In the genomic region with DNA sequence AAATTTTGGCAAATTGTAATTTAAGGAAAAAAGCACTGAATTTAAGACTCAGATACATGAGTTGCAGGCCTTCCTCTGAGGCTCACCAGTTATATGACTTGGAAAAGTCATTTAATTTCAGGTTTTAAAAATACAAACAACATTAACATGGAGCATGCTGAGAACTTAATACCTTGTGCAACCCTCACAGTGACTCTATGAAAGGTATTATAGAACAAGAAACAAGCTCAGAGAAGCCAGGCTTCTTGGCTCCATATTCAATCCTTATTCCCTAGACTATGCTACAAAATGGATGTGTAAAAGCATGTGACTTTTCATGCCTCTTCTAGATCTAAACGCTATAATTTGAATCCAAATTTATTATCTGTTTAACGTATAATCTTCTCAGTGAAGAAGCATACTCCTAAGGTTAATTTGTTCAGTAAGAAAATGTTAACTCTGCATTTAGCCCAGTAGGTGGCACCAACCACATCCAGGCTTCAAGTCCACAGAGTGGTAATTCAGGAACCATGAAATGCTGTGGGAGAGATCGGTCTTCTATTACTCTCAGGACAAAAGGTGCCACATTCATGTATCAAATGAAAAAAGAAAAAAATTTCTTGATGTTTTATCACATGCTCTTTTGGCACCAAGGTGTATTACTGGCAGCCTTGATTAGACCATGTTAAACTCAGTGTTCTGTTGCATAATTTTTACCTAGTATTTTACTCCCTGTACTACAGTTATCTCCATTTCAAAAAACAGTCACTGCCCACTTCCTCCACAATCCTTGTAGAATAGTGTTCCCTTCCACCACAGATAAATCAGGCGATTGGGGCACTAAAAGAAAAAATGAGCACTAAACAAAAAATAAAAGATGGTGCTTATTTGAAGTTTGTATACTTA, we compare ENCODE assay signal across 8 cellular contexts. TPM values are rescaled to one million over a fixed set of nuclear protein-coding genes. Genes with fewer than 3 reads are reported as not detected.
DNase-seq lines count a peak whose midpoint lies in the region; ATAC-seq and TF ChIP-seq lines count a peak whose summit lies in the region.

No MANE protein-coding gene starts in this region.

- H3K4me3 Mint-ChIP-seq in activated T-helper 17 cell treated with anti-CD3 and anti-CD28 coated beads, Interleukin-2, amount 50 U/mL, for 72 hours, result no peak overlapping the region

- H3K4me1 ChIP-seq in foreskin keratinocyte, result peaks cover 4% of the 10 kb centered on the region

- peak; percentile 89 for TF ChIP-seq CTCF in foreskin keratinocyte (conservative IDR thresholded peaks at IDR 0.05)

- H3K4me1 Mint-ChIP-seq in activated T-helper 17 cell treated with anti-CD3 and anti-CD28 coated beads, Interleukin-2, amount 50 U/mL, for 72 hours, result no peaks in the 10 kb centered on the region

- peak; percentile 59 for DNase-seq in COR-L47 (lab: John Stamatoyannopoulos, UW)
- peak; percentile 39 for DNase-seq in NCI-H526 treated with DMSO at 0.1 percent for 48 hours (lab: John Stamatoyannopoulos, UW)
- DNase-seq in foreskin keratinocyte, result peak; percentile 36 to 57
- peak; percentile 4 for DNase-seq in occipital lobe (lab: John Stamatoyannopoulos, UW)

- no peaks in the 10 kb centered on the region for H3K36me3 Mint-ChIP-seq in activated T-helper 17 cell treated with anti-CD3 and anti-CD28 coated beads, Interleukin-2, amount 50 U/mL, for 72 hours (ENCODE audit: low read depth)

- H3K27me3 ChIP-seq in foreskin keratinocyte, result no peaks in the 10 kb centered on the region

- H3K27ac Mint-ChIP-seq in activated T-helper 17 cell treated with anti-CD3 and anti-CD28 coated beads, Interleukin-2, amount 50 U/mL, for 72 hours, result no peak overlapping the region

- H3K9me3 Mint-ChIP-seq in activated T-helper 17 cell treated with anti-CD3 and anti-CD28 coated beads, Interleukin-2, amount 50 U/mL, for 72 hours, result no peaks in the 10 kb centered on the region

- H3K27me3 Mint-ChIP-seq in activated T-helper 17 cell treated with anti-CD3 and anti-CD28 coated beads, Interleukin-2, amount 50 U/mL, for 72 hours, result peaks cover 3% of the 10 kb centered on the region

- ATAC-seq in GM19043 (IDR thresholded peaks at IDR 0.05; ENCODE audit: low read depth, unreplicated experiment) (peak; percentile 59), HG03378 (IDR thresholded peaks at IDR 0.05; ENCODE audit: unreplicated experiment) (peak; percentile 83), foreskin keratinocyte (peak; percentile 96), GM18519 (IDR thresholded peaks at IDR 0.05; ENCODE audit: low FRiP score, unreplicated experiment) (no peak)
- ATAC-seq in activated T-helper 17 cell treated with anti-CD3 and anti-CD28 coated beads, Interleukin-2, amount 50 U/mL, for 72 hours (replicated peaks), result peak; percentile 78

- H3K27ac ChIP-seq in foreskin keratinocyte, result no peak overlapping the region

RNA-seq across cellular contexts. Expression of gene CCDC196, which starts 9.3 kb away (rescaled TPM):
- not detected for total RNA-seq in activated T-helper 17 cell treated with anti-CD3 and anti-CD28 coated beads, Interleukin-2, amount 50 U/mL, for 72 hours
- total RNA-seq in foreskin keratinocyte (not detected in 2 replicates), occipital lobe (not detected)
- polyA plus RNA-seq in foreskin keratinocyte, result not detected in 2 replicates

RNA-seq across cellular contexts. Expression of gene GPHN, which starts 12.5 kb away (rescaled TPM):
- 10 to 100 TPM; 21.7 to 23.2 TPM for total RNA-seq in activated T-helper 17 cell treated with anti-CD3 and anti-CD28 coated beads, Interleukin-2, amount 50 U/mL, for 72 hours
- total RNA-seq in foreskin keratinocyte, result 23.5 and 27.8 TPM in 2 replicates
- 16.3 and 18.2 TPM in 2 replicates for polyA plus RNA-seq in foreskin keratinocyte
- 110 TPM for total RNA-seq in occipital lobe

Comparison
In these comparisons a context has a peak if more than half of its experiments do, and no peak if none do; other contexts are left out.
1. DNase-seq: peak in every context shown above with its lines; median percentile 59 in COR-L47; 46 in foreskin keratinocyte; 39 in NCI-H526 treated with DMSO at 0.1 percent for 48 hours; 4 in occipital lobe.